Comparison of ENCODE assay signal across 8 cellular contexts in the genomic region with DNA sequence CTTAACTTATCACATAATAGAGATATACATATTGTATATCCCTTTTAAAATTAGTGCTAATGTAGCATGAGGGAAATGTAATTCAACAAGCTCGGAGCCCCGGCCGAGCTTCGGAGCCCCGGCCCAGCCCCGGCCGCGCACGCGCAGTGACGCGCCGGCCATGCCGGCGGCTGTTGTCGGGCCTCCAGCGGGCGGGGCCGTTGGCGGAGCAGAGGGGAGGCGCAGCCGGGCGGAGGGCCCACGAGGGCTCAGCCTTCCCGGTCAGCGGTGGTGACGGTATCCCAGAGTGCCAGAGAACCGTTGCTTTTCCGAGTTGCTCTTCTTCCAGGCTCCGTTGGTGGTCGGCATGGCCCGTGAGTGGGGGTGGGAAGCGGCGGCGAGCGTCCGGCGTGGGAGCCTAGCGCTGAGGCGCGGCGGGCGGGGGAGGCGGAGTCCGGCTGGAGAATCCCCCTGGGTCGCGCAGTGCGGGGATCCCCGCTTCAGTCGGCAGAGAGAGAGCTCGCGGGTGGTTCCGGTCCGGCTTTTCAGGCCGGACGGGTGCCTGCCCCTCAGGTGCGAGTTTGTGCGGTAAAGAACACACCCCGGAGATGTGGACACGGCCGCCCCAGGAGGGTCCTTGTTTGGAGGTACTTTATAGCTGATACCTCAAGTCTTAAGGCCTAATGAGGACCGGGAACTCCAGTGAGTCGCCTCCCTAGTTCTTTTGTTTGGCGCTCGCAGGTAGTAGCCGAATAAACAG. TPM values are rescaled to one million over a fixed set of nuclear protein-coding genes. Genes with fewer than 3 reads are reported as not detected.
A peak's percentile ranks its signal among the peaks of the same experiment; 100 is the strongest.
DNase-seq lines count a peak whose midpoint lies in the region; ATAC-seq and TF ChIP-seq lines count a peak whose summit lies in the region.
"Not testable (repeated sequence)": the region's sequence is repeated elsewhere in the genome, so short reads cannot be mapped to it uniquely, and the experiment has no call there.

A gene (plus strand): TSS at position 146 of the 739 bp plus-strand sequence. CDS start 201 bp downstream, at position 347.

- not testable (repeated sequence) for TF ChIP-seq CTCF in endodermal cell (conservative IDR thresholded peaks at IDR 0.05); left lung (IDR thresholded peaks at IDR 0.05); gastrocnemius medialis (IDR thresholded peaks at IDR 0.05 in 4 of 5, conservative IDR thresholded peaks at IDR 0.05 in 1 of 5)

- not testable (repeated sequence) for H3K27ac ChIP-seq in CD4-positive, CD25-positive, alpha-beta regulatory T cell (ENCODE audit: insufficient read depth, low read length, poor library complexity, severe bottlenecking); endodermal cell (ENCODE audit: low read depth, low read length); left lung; gastrocnemius medialis

- ATAC-seq in CD4-positive, CD25-positive, alpha-beta regulatory T cell (ENCODE audit: low read depth in 2 of 2): peak; percentile 87 to 90
- ATAC-seq in GM19395 (IDR thresholded peaks at IDR 0.05; ENCODE audit: unreplicated experiment) (peak; percentile 87), HG02678 (IDR thresholded peaks at IDR 0.05; ENCODE audit: unreplicated experiment) (peak; percentile 94), HG03460 (IDR thresholded peaks at IDR 0.05; ENCODE audit: unreplicated experiment) (peak; percentile 87), left lung (peak; percentile 99), gastrocnemius medialis (peak; percentile 93 to 94)

- not testable (repeated sequence) for H3K27ac Mint-ChIP-seq in CD4-positive, CD25-positive, alpha-beta regulatory T cell; activated CD4-positive, alpha-beta T cell treated with anti-CD3 and anti-CD28 coated beads, Interleukin-2, amount 10 ng/mL, durations not matched to agents 24 days and 14 days; endodermal cell

- H3K36me3 Mint-ChIP-seq in CD4-positive, CD25-positive, alpha-beta regulatory T cell; activated CD4-positive, alpha-beta T cell treated with anti-CD3 and anti-CD28 coated beads, Interleukin-2, amount 10 ng/mL, durations not matched to agents 24 days and 14 days (ENCODE audit: low read depth); endodermal cell (ENCODE audit: low read depth): not testable (repeated sequence)

- not testable (repeated sequence) for H3K9me3 ChIP-seq in CD4-positive, CD25-positive, alpha-beta regulatory T cell (ENCODE audit: control insufficient read depth in 2 of 2, low read length in 2 of 2); endodermal cell (ENCODE audit: control insufficient read depth, low read length); left lung; gastrocnemius medialis

- WGBS in endodermal cell (ENCODE audit: insufficient coverage in 1 of 2, insufficient read length in 1 of 2), 2 experiments: no CpG with 5 or more reads among the region's 66 CpGs

- not testable (repeated sequence) for H3K9me3 Mint-ChIP-seq in CD4-positive, CD25-positive, alpha-beta regulatory T cell; activated CD4-positive, alpha-beta T cell treated with anti-CD3 and anti-CD28 coated beads, Interleukin-2, amount 10 ng/mL, durations not matched to agents 24 days and 14 days; endodermal cell

- H3K9ac ChIP-seq in endodermal cell (ENCODE audit: extremely low read depth, low read length, poor library complexity, severe bottlenecking): not testable (repeated sequence)

- not testable (repeated sequence) for TF ChIP-seq POLR2A in gastrocnemius medialis (IDR thresholded peaks at IDR 0.05)

- H3K27me3 Mint-ChIP-seq in CD4-positive, CD25-positive, alpha-beta regulatory T cell; activated CD4-positive, alpha-beta T cell treated with anti-CD3 and anti-CD28 coated beads, Interleukin-2, amount 10 ng/mL, durations not matched to agents 24 days and 14 days; endodermal cell (ENCODE audit: insufficient read depth): not testable (repeated sequence)

- not testable (repeated sequence) for H3K4me3 ChIP-seq in CD4-positive, CD25-positive, alpha-beta regulatory T cell (ENCODE audit: low read depth, low read length); endodermal cell (ENCODE audit: low read length); left lung; gastrocnemius medialis

- DNase-seq in CD4-positive, CD25-positive, alpha-beta regulatory T cell; activated CD4-positive, alpha-beta T cell treated with anti-CD3 and anti-CD28 coated beads, Interleukin-2, amount 10 ng/mL, durations not matched to agents 24 days and 14 days; endodermal cell; left lung; gastrocnemius medialis: not testable (repeated sequence)

- intact Hi-C loops in activated CD4-positive, alpha-beta T cell treated with anti-CD3 and anti-CD28 coated beads, Interleukin-2, amount 10 ng/mL, durations not matched to agents 24 days and 14 days (cut with micrococcal nuclease); left lung (cut with DNase I); gastrocnemius medialis (cut with DNase I; ENCODE audit: low total_unique reads): not testable (repeated sequence)

- H3K36me3 ChIP-seq in CD4-positive, CD25-positive, alpha-beta regulatory T cell (ENCODE audit: control insufficient read depth, insufficient read depth, low read length); endodermal cell (ENCODE audit: control insufficient read depth, insufficient read depth, low read length); left lung; gastrocnemius medialis: not testable (repeated sequence)

- not testable (repeated sequence) for H3K4me1 Mint-ChIP-seq in CD4-positive, CD25-positive, alpha-beta regulatory T cell; activated CD4-positive, alpha-beta T cell treated with anti-CD3 and anti-CD28 coated beads, Interleukin-2, amount 10 ng/mL, durations not matched to agents 24 days and 14 days; endodermal cell

- H3K27me3 ChIP-seq in CD4-positive, CD25-positive, alpha-beta regulatory T cell (ENCODE audit: control insufficient read depth, insufficient read depth, low read length); endodermal cell (ENCODE audit: control insufficient read depth, insufficient read depth, low read length, poor library complexity, severe bottlenecking); left lung; gastrocnemius medialis: not testable (repeated sequence)

- in situ Hi-C loops in gastrocnemius medialis (cut with MboI; ENCODE audit: low sequenced_read_pairs in 4 of 4): not testable (repeated sequence)

- H3K4me3 Mint-ChIP-seq in CD4-positive, CD25-positive, alpha-beta regulatory T cell; activated CD4-positive, alpha-beta T cell treated with anti-CD3 and anti-CD28 coated beads, Interleukin-2, amount 10 ng/mL, durations not matched to agents 24 days and 14 days; endodermal cell: not testable (repeated sequence)

- not testable (repeated sequence) for H3K4me1 ChIP-seq in CD4-positive, CD25-positive, alpha-beta regulatory T cell (ENCODE audit: control insufficient read depth, insufficient read depth, low read length, poor library complexity, severe bottlenecking); endodermal cell (ENCODE audit: control insufficient read depth, insufficient read depth, low read length); left lung; gastrocnemius medialis

RNA-seq across cellular contexts. Expression of the gene that starts here (rescaled TPM):
- 39.7 TPM for total RNA-seq in CD4-positive, CD25-positive, alpha-beta regulatory T cell
- 10 to 100 TPM; 21.1 to 42.6 (median 25.5) TPM for polyA plus RNA-seq in CD4-positive, CD25-positive, alpha-beta regulatory T cell
- total RNA-seq in activated CD4-positive, alpha-beta T cell treated with anti-CD3 and anti-CD28 coated beads, Interleukin-2, amount 10 ng/mL, durations not matched to agents 24 days and 14 days: 17.2 and 20.9 TPM in 2 replicates
- 10 to 100 TPM; 46.1 to 59.3 TPM for total RNA-seq in endodermal cell
- polyA plus RNA-seq in endodermal cell (2013, experiment 1 of 2): 85.7 TPM
- 85.4 TPM for polyA plus RNA-seq in endodermal cell (2013, experiment 2 of 2)
- total RNA-seq in left lung: 10 to 100 TPM; 12.6 to 20.8 TPM
- total RNA-seq in gastrocnemius medialis: 10 to 100 TPM; 34.7 to 53.8 (median 38.7) TPM
